In genomic region chr17:74981979-74982662, GRCh38 we compare ENCODE assay signal across 1 cellular context.
A peak's percentile ranks its signal among the peaks of the same experiment; 100 is the strongest.
TF ChIP-seq lines count a peak whose summit lies in the region.

No MANE protein-coding gene starts in this region.

TF ChIP-seq in K562, 482 proteins besides CTCF, POLR2A, EP300 and RAD21 (continued from another document and continues in another):
- TF ChIP-seq CBX8 (IDR thresholded peaks at IDR 0.05; ENCODE audit: borderline replicate concordance, extremely low read depth, low read depth, low read length, poor library complexity, severe bottlenecking) (no peak), CBFA2T3 (IDR thresholded peaks at IDR 0.05) (peak; percentile 52; the same call in 1 of the 2 replicates), RBM14 (IDR thresholded peaks at IDR 0.05; ENCODE audit: borderline replicate concordance, insufficient read depth, low read depth, low read length) (no peak), SP2 (IDR thresholded peaks at IDR 0.05; ENCODE audit: extremely low read depth, low read depth, low read length, poor library complexity, severe bottlenecking) (no peak), ZBTB5 (IDR thresholded peaks at IDR 0.05) (no peak), ZC3H4 (CRISPR knock-in tag; IDR thresholded peaks at IDR 0.05; ENCODE audit: borderline replicate concordance) (peak; percentile 82; the same call in 1 of the 2 replicates), SIN3B (IDR thresholded peaks at IDR 0.05; ENCODE audit: low read depth) (peak; percentile 27; the same call in 1 of the 2 replicates), PHF21A (IDR thresholded peaks at IDR 0.05; ENCODE audit: borderline replicate concordance, low read depth) (peak; percentile 92; the same call in 1 of the 2 replicates), HSF4 (CRISPR knock-in tag; IDR thresholded peaks at IDR 0.05; ENCODE audit: borderline replicate concordance) (no peak), PPARD (CRISPR knock-in tag; IDR thresholded peaks at IDR 0.05) (no peak), TBP (optimal IDR thresholded peaks at IDR 0.05; ENCODE audit: low read depth, low read length) (no peak), ZNF140 (CRISPR knock-in tag; IDR thresholded peaks at IDR 0.05) (no peak), NCOA6 (IDR thresholded peaks at IDR 0.05) (no peak), TEAD4 (IDR thresholded peaks at IDR 0.05; ENCODE audit: low read length) (peak; percentile 40; the same call in 1 of the 2 replicates), TEAD4 (CRISPR knock-in tag; IDR thresholded peaks at IDR 0.05; ENCODE audit: borderline replicate concordance) (no peak), RREB1 (CRISPR knock-in tag; IDR thresholded peaks at IDR 0.05) (no peak), CHD7 (IDR thresholded peaks at IDR 0.05; ENCODE audit: low read depth, low read length) (no peak), HNRNPLL (IDR thresholded peaks at IDR 0.05; ENCODE audit: low read depth, low read length, poor library complexity, severe bottlenecking) (peak; percentile 66), BRD4 (IDR thresholded peaks at IDR 0.05) (0 out of 2 replicates have a peak, but pooled peaks have one; percentile 40), MTA1 (IDR thresholded peaks at IDR 0.05; ENCODE audit: borderline replicate concordance) (0 out of 2 replicates have a peak, but pooled peaks have one; percentile 46), OTX1 (CRISPR knock-in tag; IDR thresholded peaks at IDR 0.05) (no peak), HCFC1 (IDR thresholded peaks at IDR 0.05; ENCODE audit: low read depth, low read length) (peak; percentile 58; the same call in 1 of the 2 replicates), CBFB (CRISPR knock-in tag; IDR thresholded peaks at IDR 0.05) (peak; percentile 94), KDM4B (IDR thresholded peaks at IDR 0.05; ENCODE audit: borderline replicate concordance in 2 of 2, low read depth in 1 of 2) (peak in 1 of 2 experiments; percentile 49; a peak in 1 of 4 replicates)
- TF ChIP-seq, protein P1, sequence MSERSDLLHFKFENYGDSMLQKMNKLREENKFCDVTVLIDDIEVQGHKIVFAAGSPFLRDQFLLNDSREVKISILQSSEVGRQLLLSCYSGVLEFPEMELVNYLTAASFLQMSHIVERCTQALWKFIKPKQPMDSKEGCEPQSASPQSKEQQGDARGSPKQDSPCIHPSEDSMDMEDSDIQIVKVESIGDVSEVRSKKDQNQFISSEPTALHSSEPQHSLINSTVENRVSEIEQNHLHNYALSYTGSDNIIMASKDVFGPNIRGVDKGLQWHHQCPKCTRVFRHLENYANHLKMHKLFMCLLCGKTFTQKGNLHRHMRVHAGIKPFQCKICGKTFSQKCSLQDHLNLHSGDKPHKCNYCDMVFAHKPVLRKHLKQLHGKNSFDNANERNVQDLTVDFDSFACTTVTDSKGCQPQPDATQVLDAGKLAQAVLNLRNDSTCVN (CRISPR knock-in tag; IDR thresholded peaks at IDR 0.05), result no peak
- TF ChIP-seq, protein P2, sequence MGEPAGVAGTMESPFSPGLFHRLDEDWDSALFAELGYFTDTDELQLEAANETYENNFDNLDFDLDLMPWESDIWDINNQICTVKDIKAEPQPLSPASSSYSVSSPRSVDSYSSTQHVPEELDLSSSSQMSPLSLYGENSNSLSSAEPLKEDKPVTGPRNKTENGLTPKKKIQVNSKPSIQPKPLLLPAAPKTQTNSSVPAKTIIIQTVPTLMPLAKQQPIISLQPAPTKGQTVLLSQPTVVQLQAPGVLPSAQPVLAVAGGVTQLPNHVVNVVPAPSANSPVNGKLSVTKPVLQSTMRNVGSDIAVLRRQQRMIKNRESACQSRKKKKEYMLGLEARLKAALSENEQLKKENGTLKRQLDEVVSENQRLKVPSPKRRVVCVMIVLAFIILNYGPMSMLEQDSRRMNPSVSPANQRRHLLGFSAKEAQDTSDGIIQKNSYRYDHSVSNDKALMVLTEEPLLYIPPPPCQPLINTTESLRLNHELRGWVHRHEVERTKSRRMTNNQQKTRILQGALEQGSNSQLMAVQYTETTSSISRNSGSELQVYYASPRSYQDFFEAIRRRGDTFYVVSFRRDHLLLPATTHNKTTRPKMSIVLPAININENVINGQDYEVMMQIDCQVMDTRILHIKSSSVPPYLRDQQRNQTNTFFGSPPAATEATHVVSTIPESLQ (CRISPR knock-in tag; IDR thresholded peaks at IDR 0.05), result no peak
- TF ChIP-seq, protein P3, sequence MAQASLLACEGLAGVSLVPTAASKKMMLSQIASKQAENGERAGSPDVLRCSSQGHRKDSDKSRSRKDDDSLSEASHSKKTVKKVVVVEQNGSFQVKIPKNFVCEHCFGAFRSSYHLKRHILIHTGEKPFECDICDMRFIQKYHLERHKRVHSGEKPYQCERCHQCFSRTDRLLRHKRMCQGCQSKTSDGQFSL (CRISPR knock-in tag; IDR thresholded peaks at IDR 0.05), result no peak
- TF ChIP-seq, protein P3 (tag; IDR thresholded peaks at IDR 0.05), result no peak
